Comparison of ENCODE assay signal across 3 cellular contexts in the genomic region with DNA sequence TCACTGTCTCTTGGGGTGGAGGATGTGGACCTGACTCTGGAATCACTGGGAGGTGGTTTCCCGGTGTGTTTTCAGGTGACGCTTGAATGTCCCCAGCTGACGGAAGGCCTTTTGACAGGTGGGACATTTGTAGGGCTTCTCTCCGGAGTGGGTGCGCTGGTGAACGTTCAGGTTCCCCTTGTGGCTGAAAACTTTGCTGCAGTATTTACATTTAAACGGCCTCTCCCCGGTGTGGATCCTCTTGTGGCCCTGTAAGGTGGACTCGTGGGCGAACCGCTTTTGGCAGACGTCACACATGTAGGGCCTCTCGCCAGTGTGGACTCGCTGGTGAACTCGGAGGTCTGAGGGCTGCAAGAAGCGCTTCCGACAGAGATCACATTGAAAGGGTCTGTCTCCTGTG.
TF ChIP-seq lines count a peak whose summit lies in the region.

No MANE protein-coding gene starts in this region.

TF ChIP-seq in SK-N-SH treated with all-trans-retinoic acid at 6 μM for 48 hours, 23 proteins besides CTCF, POLR2A, EP300 and RAD21 (continued from another document and continues in another):
- TF ChIP-seq, protein P1, sequence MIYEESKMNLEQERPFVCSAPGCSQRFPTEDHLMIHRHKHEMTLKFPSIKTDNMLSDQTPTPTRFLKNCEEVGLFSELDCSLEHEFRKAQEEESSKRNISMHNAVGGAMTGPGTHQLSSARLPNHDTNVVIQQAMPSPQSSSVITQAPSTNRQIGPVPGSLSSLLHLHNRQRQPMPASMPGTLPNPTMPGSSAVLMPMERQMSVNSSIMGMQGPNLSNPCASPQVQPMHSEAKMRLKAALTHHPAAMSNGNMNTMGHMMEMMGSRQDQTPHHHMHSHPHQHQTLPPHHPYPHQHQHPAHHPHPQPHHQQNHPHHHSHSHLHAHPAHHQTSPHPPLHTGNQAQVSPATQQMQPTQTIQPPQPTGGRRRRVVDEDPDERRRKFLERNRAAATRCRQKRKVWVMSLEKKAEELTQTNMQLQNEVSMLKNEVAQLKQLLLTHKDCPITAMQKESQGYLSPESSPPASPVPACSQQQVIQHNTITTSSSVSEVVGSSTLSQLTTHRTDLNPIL (CRISPR knock-in tag; IDR thresholded peaks at IDR 0.05; ENCODE audit: low read depth), result no peak
- TF ChIP-seq ARNTL (CRISPR knock-in tag; IDR thresholded peaks at IDR 0.05; ENCODE audit: borderline replicate concordance, low read depth) (no peak), ISL1 (CRISPR knock-in tag; IDR thresholded peaks at IDR 0.05) (no peak)
- TF ChIP-seq, protein P2, sequence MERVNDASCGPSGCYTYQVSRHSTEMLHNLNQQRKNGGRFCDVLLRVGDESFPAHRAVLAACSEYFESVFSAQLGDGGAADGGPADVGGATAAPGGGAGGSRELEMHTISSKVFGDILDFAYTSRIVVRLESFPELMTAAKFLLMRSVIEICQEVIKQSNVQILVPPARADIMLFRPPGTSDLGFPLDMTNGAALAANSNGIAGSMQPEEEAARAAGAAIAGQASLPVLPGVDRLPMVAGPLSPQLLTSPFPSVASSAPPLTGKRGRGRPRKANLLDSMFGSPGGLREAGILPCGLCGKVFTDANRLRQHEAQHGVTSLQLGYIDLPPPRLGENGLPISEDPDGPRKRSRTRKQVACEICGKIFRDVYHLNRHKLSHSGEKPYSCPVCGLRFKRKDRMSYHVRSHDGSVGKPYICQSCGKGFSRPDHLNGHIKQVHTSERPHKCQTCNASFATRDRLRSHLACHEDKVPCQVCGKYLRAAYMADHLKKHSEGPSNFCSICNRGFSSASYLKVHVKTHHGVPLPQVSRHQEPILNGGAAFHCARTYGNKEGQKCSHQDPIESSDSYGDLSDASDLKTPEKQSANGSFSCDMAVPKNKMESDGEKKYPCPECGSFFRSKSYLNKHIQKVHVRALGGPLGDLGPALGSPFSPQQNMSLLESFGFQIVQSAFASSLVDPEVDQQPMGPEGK (CRISPR knock-in tag; IDR thresholded peaks at IDR 0.05; ENCODE audit: borderline replicate concordance), result no peak
- TF ChIP-seq, protein P3, sequence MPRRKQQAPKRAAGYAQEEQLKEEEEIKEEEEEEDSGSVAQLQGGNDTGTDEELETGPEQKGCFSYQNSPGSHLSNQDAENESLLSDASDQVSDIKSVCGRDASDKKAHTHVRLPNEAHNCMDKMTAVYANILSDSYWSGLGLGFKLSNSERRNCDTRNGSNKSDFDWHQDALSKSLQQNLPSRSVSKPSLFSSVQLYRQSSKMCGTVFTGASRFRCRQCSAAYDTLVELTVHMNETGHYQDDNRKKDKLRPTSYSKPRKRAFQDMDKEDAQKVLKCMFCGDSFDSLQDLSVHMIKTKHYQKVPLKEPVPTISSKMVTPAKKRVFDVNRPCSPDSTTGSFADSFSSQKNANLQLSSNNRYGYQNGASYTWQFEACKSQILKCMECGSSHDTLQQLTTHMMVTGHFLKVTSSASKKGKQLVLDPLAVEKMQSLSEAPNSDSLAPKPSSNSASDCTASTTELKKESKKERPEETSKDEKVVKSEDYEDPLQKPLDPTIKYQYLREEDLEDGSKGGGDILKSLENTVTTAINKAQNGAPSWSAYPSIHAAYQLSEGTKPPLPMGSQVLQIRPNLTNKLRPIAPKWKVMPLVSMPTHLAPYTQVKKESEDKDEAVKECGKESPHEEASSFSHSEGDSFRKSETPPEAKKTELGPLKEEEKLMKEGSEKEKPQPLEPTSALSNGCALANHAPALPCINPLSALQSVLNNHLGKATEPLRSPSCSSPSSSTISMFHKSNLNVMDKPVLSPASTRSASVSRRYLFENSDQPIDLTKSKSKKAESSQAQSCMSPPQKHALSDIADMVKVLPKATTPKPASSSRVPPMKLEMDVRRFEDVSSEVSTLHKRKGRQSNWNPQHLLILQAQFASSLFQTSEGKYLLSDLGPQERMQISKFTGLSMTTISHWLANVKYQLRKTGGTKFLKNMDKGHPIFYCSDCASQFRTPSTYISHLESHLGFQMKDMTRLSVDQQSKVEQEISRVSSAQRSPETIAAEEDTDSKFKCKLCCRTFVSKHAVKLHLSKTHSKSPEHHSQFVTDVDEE (CRISPR knock-in tag; IDR thresholded peaks at IDR 0.05), result no peak

TF ChIP-seq in SK-N-SH, 30 proteins besides CTCF, POLR2A, EP300 and RAD21 (continued from another document):
- TF ChIP-seq, protein P4, sequence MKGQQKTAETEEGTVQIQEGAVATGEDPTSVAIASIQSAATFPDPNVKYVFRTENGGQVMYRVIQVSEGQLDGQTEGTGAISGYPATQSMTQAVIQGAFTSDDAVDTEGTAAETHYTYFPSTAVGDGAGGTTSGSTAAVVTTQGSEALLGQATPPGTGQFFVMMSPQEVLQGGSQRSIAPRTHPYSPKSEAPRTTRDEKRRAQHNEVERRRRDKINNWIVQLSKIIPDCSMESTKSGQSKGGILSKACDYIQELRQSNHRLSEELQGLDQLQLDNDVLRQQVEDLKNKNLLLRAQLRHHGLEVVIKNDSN (IDR thresholded peaks at IDR 0.05; ENCODE audit: borderline replicate concordance, low read depth), result no peak
- no peak for TF ChIP-seq NRF1 (IDR thresholded peaks at IDR 0.05; ENCODE audit: low read depth, low read length)
- TF ChIP-seq TCF12 (IDR thresholded peaks at IDR 0.05), result no peak
- no peak for TF ChIP-seq CHD2 (IDR thresholded peaks at IDR 0.05; ENCODE audit: low read length, partially characterized antibody)
- no peak for TF ChIP-seq POLR2AphosphoS5 (IDR thresholded peaks at IDR 0.05; ENCODE audit: low read depth, low read length)
- TF ChIP-seq, protein P5, sequence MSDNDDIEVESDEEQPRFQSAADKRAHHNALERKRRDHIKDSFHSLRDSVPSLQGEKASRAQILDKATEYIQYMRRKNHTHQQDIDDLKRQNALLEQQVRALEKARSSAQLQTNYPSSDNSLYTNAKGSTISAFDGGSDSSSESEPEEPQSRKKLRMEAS (IDR thresholded peaks at IDR 0.05; ENCODE audit: low read depth), result no peak
- TF ChIP-seq RXRA (IDR thresholded peaks at IDR 0.05; ENCODE audit: borderline replicate concordance, low read depth), result no peak
- TF ChIP-seq, protein P6, sequence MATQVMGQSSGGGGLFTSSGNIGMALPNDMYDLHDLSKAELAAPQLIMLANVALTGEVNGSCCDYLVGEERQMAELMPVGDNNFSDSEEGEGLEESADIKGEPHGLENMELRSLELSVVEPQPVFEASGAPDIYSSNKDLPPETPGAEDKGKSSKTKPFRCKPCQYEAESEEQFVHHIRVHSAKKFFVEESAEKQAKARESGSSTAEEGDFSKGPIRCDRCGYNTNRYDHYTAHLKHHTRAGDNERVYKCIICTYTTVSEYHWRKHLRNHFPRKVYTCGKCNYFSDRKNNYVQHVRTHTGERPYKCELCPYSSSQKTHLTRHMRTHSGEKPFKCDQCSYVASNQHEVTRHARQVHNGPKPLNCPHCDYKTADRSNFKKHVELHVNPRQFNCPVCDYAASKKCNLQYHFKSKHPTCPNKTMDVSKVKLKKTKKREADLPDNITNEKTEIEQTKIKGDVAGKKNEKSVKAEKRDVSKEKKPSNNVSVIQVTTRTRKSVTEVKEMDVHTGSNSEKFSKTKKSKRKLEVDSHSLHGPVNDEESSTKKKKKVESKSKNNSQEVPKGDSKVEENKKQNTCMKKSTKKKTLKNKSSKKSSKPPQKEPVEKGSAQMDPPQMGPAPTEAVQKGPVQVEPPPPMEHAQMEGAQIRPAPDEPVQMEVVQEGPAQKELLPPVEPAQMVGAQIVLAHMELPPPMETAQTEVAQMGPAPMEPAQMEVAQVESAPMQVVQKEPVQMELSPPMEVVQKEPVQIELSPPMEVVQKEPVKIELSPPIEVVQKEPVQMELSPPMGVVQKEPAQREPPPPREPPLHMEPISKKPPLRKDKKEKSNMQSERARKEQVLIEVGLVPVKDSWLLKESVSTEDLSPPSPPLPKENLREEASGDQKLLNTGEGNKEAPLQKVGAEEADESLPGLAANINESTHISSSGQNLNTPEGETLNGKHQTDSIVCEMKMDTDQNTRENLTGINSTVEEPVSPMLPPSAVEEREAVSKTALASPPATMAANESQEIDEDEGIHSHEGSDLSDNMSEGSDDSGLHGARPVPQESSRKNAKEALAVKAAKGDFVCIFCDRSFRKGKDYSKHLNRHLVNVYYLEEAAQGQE (IDR thresholded peaks at IDR 0.05; ENCODE audit: low read depth, low read length), result no peak
- TF ChIP-seq ELF1 (IDR thresholded peaks at IDR 0.05), result no peak

TF ChIP-seq in WTC11, 78 proteins besides CTCF, POLR2A, EP300 and RAD21 (continued from another document):
- TF ChIP-seq, protein P7, sequence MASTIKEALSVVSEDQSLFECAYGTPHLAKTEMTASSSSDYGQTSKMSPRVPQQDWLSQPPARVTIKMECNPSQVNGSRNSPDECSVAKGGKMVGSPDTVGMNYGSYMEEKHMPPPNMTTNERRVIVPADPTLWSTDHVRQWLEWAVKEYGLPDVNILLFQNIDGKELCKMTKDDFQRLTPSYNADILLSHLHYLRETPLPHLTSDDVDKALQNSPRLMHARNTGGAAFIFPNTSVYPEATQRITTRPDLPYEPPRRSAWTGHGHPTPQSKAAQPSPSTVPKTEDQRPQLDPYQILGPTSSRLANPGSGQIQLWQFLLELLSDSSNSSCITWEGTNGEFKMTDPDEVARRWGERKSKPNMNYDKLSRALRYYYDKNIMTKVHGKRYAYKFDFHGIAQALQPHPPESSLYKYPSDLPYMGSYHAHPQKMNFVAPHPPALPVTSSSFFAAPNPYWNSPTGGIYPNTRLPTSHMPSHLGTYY (CRISPR knock-in tag; IDR thresholded peaks at IDR 0.05), result no peak
- no peak for TF ChIP-seq KAT7 (CRISPR knock-in tag; IDR thresholded peaks at IDR 0.05; ENCODE audit: borderline replicate concordance)
- TF ChIP-seq, protein P8, sequence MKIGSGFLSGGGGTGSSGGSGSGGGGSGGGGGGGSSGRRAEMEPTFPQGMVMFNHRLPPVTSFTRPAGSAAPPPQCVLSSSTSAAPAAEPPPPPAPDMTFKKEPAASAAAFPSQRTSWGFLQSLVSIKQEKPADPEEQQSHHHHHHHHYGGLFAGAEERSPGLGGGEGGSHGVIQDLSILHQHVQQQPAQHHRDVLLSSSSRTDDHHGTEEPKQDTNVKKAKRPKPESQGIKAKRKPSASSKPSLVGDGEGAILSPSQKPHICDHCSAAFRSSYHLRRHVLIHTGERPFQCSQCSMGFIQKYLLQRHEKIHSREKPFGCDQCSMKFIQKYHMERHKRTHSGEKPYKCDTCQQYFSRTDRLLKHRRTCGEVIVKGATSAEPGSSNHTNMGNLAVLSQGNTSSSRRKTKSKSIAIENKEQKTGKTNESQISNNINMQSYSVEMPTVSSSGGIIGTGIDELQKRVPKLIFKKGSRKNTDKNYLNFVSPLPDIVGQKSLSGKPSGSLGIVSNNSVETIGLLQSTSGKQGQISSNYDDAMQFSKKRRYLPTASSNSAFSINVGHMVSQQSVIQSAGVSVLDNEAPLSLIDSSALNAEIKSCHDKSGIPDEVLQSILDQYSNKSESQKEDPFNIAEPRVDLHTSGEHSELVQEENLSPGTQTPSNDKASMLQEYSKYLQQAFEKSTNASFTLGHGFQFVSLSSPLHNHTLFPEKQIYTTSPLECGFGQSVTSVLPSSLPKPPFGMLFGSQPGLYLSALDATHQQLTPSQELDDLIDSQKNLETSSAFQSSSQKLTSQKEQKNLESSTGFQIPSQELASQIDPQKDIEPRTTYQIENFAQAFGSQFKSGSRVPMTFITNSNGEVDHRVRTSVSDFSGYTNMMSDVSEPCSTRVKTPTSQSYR (CRISPR knock-in tag; IDR thresholded peaks at IDR 0.05), result no peak
